Comparison of ENCODE assay signal across 29 cellular contexts in genomic region chr14:68634874-68635601, GRCh38.
DNase-seq lines count a peak whose midpoint lies in the region; ATAC-seq, FAIRE-seq and TF ChIP-seq lines count a peak whose summit lies in the region.
"Had no signal": no experiment of that assay in that cellular context is flagged by ENCODE, and none has a peak within 500 bp of the region (broad histone marks: within the 10 kb centered on the region; RNA-seq: fewer than 3 reads in every experiment).

No MANE protein-coding gene starts in this region.

- ATAC-seq in GM19023 (IDR thresholded peaks at IDR 0.05; ENCODE audit: unreplicated experiment), result no peak
- ATAC-seq: activated naive CD8-positive, alpha-beta T cell treated with anti-CD3 and anti-CD28 coated beads, Interleukin-2, amount 50 U/mL, for 24 hours; body of pancreas had no signal

- no peaks in the 10 kb centered on the region for H3K36me3 ChIP-seq in esophagus squamous epithelium
- H3K36me3 ChIP-seq in neural progenitor cell, result no peaks in the 10 kb centered on the region
- H3K36me3 ChIP-seq: prostate gland, thoracic aorta had no signal

- H3K9me3 Mint-ChIP-seq in neural progenitor cell, result peaks cover 3% of the 10 kb centered on the region
- H3K9me3 Mint-ChIP-seq: activated CD4-positive, alpha-beta T cell treated with anti-CD3 and anti-CD28 coated beads, Interleukin-2, amount 10 ng/mL, durations not matched to agents 7 days and 5 days; activated naive CD8-positive, alpha-beta T cell treated with anti-CD3 and anti-CD28 coated beads, Interleukin-2, amount 50 U/mL, for 24 hours; GM23338 had no signal

- DNase-seq in NCI-H82 treated with DMSO at 0.1 percent for 48 hours (lab: John Stamatoyannopoulos, UW; ENCODE audit: unreplicated experiment), result peak; percentile 55
- DNase-seq in esophagus squamous epithelium (lab: John Stamatoyannopoulos, UW), result no peak
- no peak for DNase-seq in neural progenitor cell (ENCODE audit: low spot score)
- no peak for DNase-seq in urothelium cell line (ENCODE audit: low spot score)
- DNase-seq in kidney glomerular epithelial cell (lab: John Stamatoyannopoulos, UW), result no peak
- DNase-seq in HT-29 (ENCODE audit: low spot score), result no peak
- DNase-seq: activated CD4-positive, alpha-beta T cell treated with anti-CD3 and anti-CD28 coated beads, Interleukin-2, amount 10 ng/mL, durations not matched to agents 7 days and 5 days; activated naive CD8-positive, alpha-beta T cell treated with anti-CD3 and anti-CD28 coated beads, Interleukin-2, amount 50 U/mL, for 24 hours; activated T-cell treated with anti-CD3 and anti-CD28 coated beads, Interleukin-2, amount 50 U/mL, for 48 hours; body of pancreas; glutamatergic neuron; kidney; NCI-H1417 treated with DMSO at 0.1 percent for 48 hours; NCI-H2081; NCI-H774; RPMI8226; stimulated activated CD4-positive, alpha-beta T cell treated with anti-CD3 and anti-CD28 coated beads, Interleukin-15, amount 100 ng/mL, for 24 hours; stimulated activated naive CD4-positive, alpha-beta T cell treated with Interleukin-2 at 50 U/mL for 16 hours; T-helper 2 cell had no signal

- no peak overlapping the region for H2AFZ ChIP-seq in neural progenitor cell (replicated peaks)
- H2AFZ ChIP-seq: GM23338 had no signal

- H3K79me2 ChIP-seq in neural progenitor cell (ENCODE audit: low read depth), result no peaks in the 10 kb centered on the region

- intact Hi-C loops in esophagus squamous epithelium (cut with DNase I), result no loop called here

- H3K27me3 ChIP-seq in esophagus squamous epithelium (no peaks in the 10 kb centered on the region), neural progenitor cell (no peaks in the 10 kb centered on the region)
- H3K27me3 ChIP-seq: body of pancreas had no signal

- peak; percentile 27 for FAIRE-seq in A204.1 (lab: Jason Lieb, UNC)
- no peak for FAIRE-seq in urothelium cell line (lab: Jason Lieb, UNC)
- FAIRE-seq: kidney had no signal

- no peaks in the 10 kb centered on the region for H3F3A ChIP-seq in neural progenitor cell (ENCODE audit: low read depth)

- H3K4me1 ChIP-seq in esophagus squamous epithelium, result peaks cover 23 to 74% (median 33%) of the 10 kb centered on the region in 3 donors
- peaks cover 24% of the 10 kb centered on the region for H3K4me1 ChIP-seq in neural progenitor cell

- H3K9me3 ChIP-seq in esophagus squamous epithelium, result no peaks in the 10 kb centered on the region
- no peaks in the 10 kb centered on the region for H3K9me3 ChIP-seq in neural progenitor cell (ENCODE audit: low read depth)
- H3K9me3 ChIP-seq: body of pancreas, prostate gland, thoracic aorta had no signal

- H3K4me1 Mint-ChIP-seq in neural progenitor cell, result peaks cover 34% of the 10 kb centered on the region
- H3K4me1 Mint-ChIP-seq: activated CD4-positive, alpha-beta T cell treated with anti-CD3 and anti-CD28 coated beads, Interleukin-2, amount 10 ng/mL, durations not matched to agents 7 days and 5 days; activated naive CD8-positive, alpha-beta T cell treated with anti-CD3 and anti-CD28 coated beads, Interleukin-2, amount 50 U/mL, for 24 hours had no signal

- TF ChIP-seq CTCF in esophagus squamous epithelium (IDR thresholded peaks at IDR 0.05) (no peak), neural progenitor cell (IDR thresholded peaks at IDR 0.05) (no peak)

- H3K4me3 Mint-ChIP-seq in neural progenitor cell, result no peak overlapping the region
- H3K4me3 Mint-ChIP-seq: activated CD4-positive, alpha-beta T cell treated with anti-CD3 and anti-CD28 coated beads, Interleukin-2, amount 10 ng/mL, durations not matched to agents 7 days and 5 days; activated naive CD8-positive, alpha-beta T cell treated with anti-CD3 and anti-CD28 coated beads, Interleukin-2, amount 50 U/mL, for 24 hours; B cell; GM23338 had no signal

- H3K27ac Mint-ChIP-seq in neural progenitor cell, result peak overlapping the region; percentile 44
- H3K27ac Mint-ChIP-seq: activated CD4-positive, alpha-beta T cell treated with anti-CD3 and anti-CD28 coated beads, Interleukin-2, amount 10 ng/mL, durations not matched to agents 7 days and 5 days; activated naive CD8-positive, alpha-beta T cell treated with anti-CD3 and anti-CD28 coated beads, Interleukin-2, amount 50 U/mL, for 24 hours; B cell; GM23338 had no signal

- H3K4me2 ChIP-seq in neural progenitor cell, result no peak overlapping the region
- H3K4me2 ChIP-seq: GM23338, KMS-11 had no signal

- TF ChIP-seq POLR2A in esophagus squamous epithelium (IDR thresholded peaks at IDR 0.05), result no peak

- H3K27ac ChIP-seq in esophagus squamous epithelium (peak overlapping the region in 3 of 4 donors; percentile 87 to 92 (median 91)), neural progenitor cell (no peak overlapping the region)
- H3K27ac ChIP-seq: body of pancreas, KMS-11, prostate gland, SK-N-MC, thoracic aorta, VCaP had no signal

- no peaks in the 10 kb centered on the region for H4K20me1 ChIP-seq in neural progenitor cell (ENCODE audit: low read depth)

- H3K9ac ChIP-seq in neural progenitor cell, result no peak overlapping the region
- H3K9ac ChIP-seq: KMS-11 had no signal

- peaks cover 6% of the 10 kb centered on the region for H3K27me3 Mint-ChIP-seq in neural progenitor cell (ENCODE audit: insufficient read depth, low read depth)
- H3K27me3 Mint-ChIP-seq: activated naive CD8-positive, alpha-beta T cell treated with anti-CD3 and anti-CD28 coated beads, Interleukin-2, amount 50 U/mL, for 24 hours; B cell had no signal

- 85 to 90% methylated on average over 5 of the region's 5 CpGs for WGBS in esophagus squamous epithelium, 2 donors

- H3K4me3 ChIP-seq in esophagus squamous epithelium (no peak overlapping the region), neural progenitor cell (no peak overlapping the region)
- H3K4me3 ChIP-seq: body of pancreas, GM23338, lung, prostate gland, SK-N-MC, thoracic aorta had no signal

- H3K36me3 Mint-ChIP-seq in neural progenitor cell, result no peaks in the 10 kb centered on the region
